ENCODE assay signal across 21 cellular contexts in the genomic region with DNA sequence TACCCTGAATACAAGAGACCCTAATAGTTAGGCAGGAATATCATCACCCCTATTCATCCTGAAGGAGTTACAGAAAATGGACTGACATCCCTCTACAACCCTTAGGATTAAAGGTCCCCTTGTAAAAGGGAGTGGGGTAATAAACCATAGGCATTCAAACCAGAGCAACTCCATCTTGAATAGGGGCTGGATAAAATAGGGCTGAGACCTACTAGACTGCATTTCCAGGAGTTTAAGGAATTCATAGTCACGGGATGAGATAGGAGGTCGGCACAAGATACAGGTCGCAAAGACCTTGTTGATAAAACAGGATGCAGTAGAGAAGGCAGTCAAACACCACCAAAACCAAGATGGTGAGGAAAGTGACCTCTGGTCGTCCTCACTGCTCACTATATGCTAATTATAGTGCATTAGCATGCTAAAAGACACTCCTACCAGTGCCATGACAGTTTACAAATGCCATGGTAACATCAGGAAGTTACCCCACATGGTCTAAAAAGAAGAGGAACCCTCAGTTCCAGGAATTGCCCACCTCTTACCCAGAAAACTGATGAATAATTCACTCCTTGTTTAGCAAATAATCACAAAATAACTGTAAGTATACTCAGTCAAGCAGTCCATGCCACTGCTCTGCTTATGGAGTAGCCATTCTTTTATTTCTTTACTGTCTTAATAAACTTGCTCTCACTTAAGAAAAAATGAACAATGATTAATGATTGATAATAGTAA.
"Had no signal": no experiment of that assay in that cellular context is flagged by ENCODE, and none has a peak within 500 bp of the region (broad histone marks: within the 10 kb centered on the region; RNA-seq: fewer than 3 reads in every experiment).

No MANE protein-coding gene starts in this region.

- H3K27me3 ChIP-seq: body of pancreas, esophagus muscularis mucosa, left lung, right atrium auricular region had no signal

- H3K27me3 Mint-ChIP-seq: activated naive CD8-positive, alpha-beta T cell treated with anti-CD3 and anti-CD28 coated beads for 36 hours; naive B cell; progenitor cell of endocrine pancreas had no signal

- H3K4me3 ChIP-seq: body of pancreas, esophagus muscularis mucosa, left lung, right atrium auricular region had no signal

- H3K27ac ChIP-seq: body of pancreas, esophagus muscularis mucosa, left lung, right atrium auricular region had no signal

- DNase-seq: activated CD4-positive, alpha-beta T cell treated with anti-CD3 and anti-CD28 coated beads, Interleukin-2, amount 50 U/mL, for 4 hours; activated CD4-positive, CD25-positive, alpha-beta regulatory T cell treated with anti-CD3 and anti-CD28 coated beads, Interleukin-2, amount 50 U/mL, for 72 hours; activated gamma-delta T cell; activated naive CD8-positive, alpha-beta T cell treated with anti-CD3 and anti-CD28 coated beads for 36 hours; activated T-cell treated with anti-CD3 and anti-CD28 coated beads, Interleukin-2, amount 50 U/mL, for 48 hours; amygdala; body of pancreas; caudate nucleus; hypothalamus; kidney; left lung; mammary epithelial cell; naive B cell; nucleus accumbens; stimulated activated CD4-positive, alpha-beta T cell treated with anti-CD3 and anti-CD28 coated beads, Interleukin-4, amount 100 ng/mL, for 24 hours; stimulated activated naive CD8-positive, alpha-beta T cell treated with anti-CD3 and anti-CD28 coated beads, Interleukin-15, Interleukin-2, amounts not matched to agents 100 U/mL and 50 U/mL, for 24 hours; trophoblast cell had no signal

- H3K27ac Mint-ChIP-seq: activated naive CD8-positive, alpha-beta T cell treated with anti-CD3 and anti-CD28 coated beads for 36 hours; progenitor cell of endocrine pancreas; T-helper 2 cell treated with Interferon-gamma antibody and Interleukin-4, amounts not matched to agents 5 μg/mL and 100 μg/mL, for 36 hours had no signal

- H3K4me1 ChIP-seq: body of pancreas, esophagus muscularis mucosa, left lung, right atrium auricular region had no signal

- H3K9me3 ChIP-seq: body of pancreas, esophagus muscularis mucosa had no signal

- ATAC-seq: body of pancreas; left lung; stimulated activated naive CD8-positive, alpha-beta T cell treated with anti-CD3 and anti-CD28 coated beads, Interleukin-15, Interleukin-2, amounts not matched to agents 100 U/mL and 50 U/mL, for 24 hours had no signal

- H3K4me3 Mint-ChIP-seq: activated naive CD8-positive, alpha-beta T cell treated with anti-CD3 and anti-CD28 coated beads for 36 hours; naive B cell; T-helper 2 cell treated with Interferon-gamma antibody and Interleukin-4, amounts not matched to agents 5 μg/mL and 100 μg/mL, for 36 hours had no signal

- H3K36me3 ChIP-seq: esophagus muscularis mucosa, left lung, right atrium auricular region had no signal

- H3K4me1 Mint-ChIP-seq: naive B cell had no signal
